Comparison of ENCODE assay signal across 10 cellular contexts in the genomic region with DNA sequence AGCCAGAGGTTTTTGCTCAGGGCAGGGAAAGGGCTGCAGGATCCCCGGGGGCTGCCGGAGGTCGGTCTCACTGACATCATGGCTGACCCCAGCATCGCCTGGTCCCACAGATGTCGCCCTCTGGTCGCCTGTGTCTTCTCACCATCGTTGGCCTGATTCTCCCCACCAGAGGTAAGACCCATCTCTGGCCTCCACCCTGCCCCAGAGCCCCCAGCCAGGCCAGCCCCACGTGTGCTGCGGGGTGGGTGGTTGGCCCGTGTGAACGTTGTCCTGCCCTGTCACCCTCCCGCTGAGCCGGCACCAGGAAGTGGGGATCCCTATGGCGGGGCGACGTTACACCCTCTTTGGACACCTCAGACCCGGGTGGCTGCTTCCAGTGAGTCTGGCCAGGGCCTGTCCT. TPM values are rescaled to one million over a fixed set of nuclear protein-coding genes. Genes with fewer than 3 reads are reported as not detected.
A peak's percentile ranks its signal among the peaks of the same experiment; 100 is the strongest.
DNase-seq lines count a peak whose midpoint lies in the region; ATAC-seq and TF ChIP-seq lines count a peak whose summit lies in the region.
"Had no signal": no experiment of that assay in that cellular context is flagged by ENCODE, and none has a peak within 500 bp of the region (broad histone marks: within the 10 kb centered on the region; RNA-seq: fewer than 3 reads in every experiment).

No MANE protein-coding gene starts in this region.

- no peak for DNase-seq in cardiac muscle cell (ENCODE audit: low read depth in 1 of 2, low spot score in 1 of 2)
- no peak for DNase-seq in Right ventricle myocardium superior
- DNase-seq in activated T-cell treated with anti-CD3 and anti-CD28 coated beads, Interleukin-2, amount 50 U/mL, for 1 hour, result peak; percentile 49
- DNase-seq in right cardiac atrium, result peak in 1 of 3 donors; percentile 19
- peak; percentile 15 to 28 for DNase-seq in stimulated activated CD4-positive, alpha-beta T cell treated with anti-CD3 and anti-CD28 coated beads, Interleukin-4, amount 100 ng/mL, for 48 hours (ENCODE audit: low read depth in 2 of 2)
- no peak for DNase-seq in SW480 (ENCODE audit: low spot score)
- DNase-seq in NCI-H1105 treated with DMSO at 0.1 percent for 48 hours (lab: John Stamatoyannopoulos, UW), result no peak

- ATAC-seq in Right ventricle myocardium superior (ENCODE audit: poor library complexity), result no peak
- peak; percentile 6 to 17 for ATAC-seq in right cardiac atrium
- no peak for ATAC-seq in HG03039 (IDR thresholded peaks at IDR 0.05; ENCODE audit: unreplicated experiment)

- intact Hi-C loops in Right ventricle myocardium superior (cut with DNase I), result loop anchor here (5.0 kb wide), 1 partner anchor 112 kb away; the partner anchor contains the start of gene USF2
- intact Hi-C loops in right cardiac atrium (cut with DNase I), result loop anchor here in 1 of 4 donors (10.0 kb wide), 1 partner anchor 99 kb away; no protein-coding TSS in a partner anchor

- H3K4me3 ChIP-seq in cardiac muscle cell (peak overlapping the region; percentile 39), right cardiac atrium (ENCODE audit: low read length) (peak overlapping the region; percentile 76)

- no peak for TF ChIP-seq CTCF in cardiac muscle cell (IDR thresholded peaks at IDR 0.05; ENCODE audit: low read depth, low read length)

- no peak overlapping the region for H3K27ac ChIP-seq in cardiac muscle cell
- H3K27ac ChIP-seq in right cardiac atrium (ENCODE audit: low read length), result no peak overlapping the region

- H3K9me3 ChIP-seq in cardiac muscle cell (ENCODE audit: low read depth) (no peaks in the 10 kb centered on the region), right cardiac atrium (ENCODE audit: control insufficient read depth, low read length) (no peaks in the 10 kb centered on the region)

- H3K4me1 ChIP-seq in cardiac muscle cell (ENCODE audit: low read depth), result peaks cover 6% of the 10 kb centered on the region
- H3K4me1 ChIP-seq in right cardiac atrium (ENCODE audit: control insufficient read depth, insufficient read depth, low read length), result no peaks in the 10 kb centered on the region

- WGBS in right cardiac atrium, result 10% methylated on average over 17 of the region's 17 CpGs

- no peaks in the 10 kb centered on the region for H3K36me3 ChIP-seq in cardiac muscle cell

- peaks cover 27% of the 10 kb centered on the region for H3K27me3 ChIP-seq in cardiac muscle cell
- H3K27me3 ChIP-seq in right cardiac atrium (ENCODE audit: control insufficient read depth, insufficient read depth), result no peaks in the 10 kb centered on the region

RNA-seq across cellular contexts. Expression of gene FXYD5, which starts 0.9 kb away (rescaled TPM):
- 12.2 and 14.5 TPM in 2 replicates for total RNA-seq in cardiac muscle cell
- 11.3 and 19.3 TPM in 2 replicates for polyA plus RNA-seq in cardiac muscle cell
- total RNA-seq in Right ventricle myocardium superior, result 20.9 TPM
- 10 to 100 TPM; 22.5 to 46.3 (median 31.0) TPM for total RNA-seq in right cardiac atrium
- polyA plus RNA-seq in right cardiac atrium, result 31.8 TPM

RNA-seq across cellular contexts. Expression of gene FXYD7, which starts 12.4 kb away (rescaled TPM):
- total RNA-seq in cardiac muscle cell (2.6 and 4.5 TPM in 2 replicates), Right ventricle myocardium superior (not detected), right cardiac atrium (under 1 TPM in 1 of 4 donors, not detected in 3; 0.40 TPM)
- polyA plus RNA-seq in cardiac muscle cell (3.5 and 5.0 TPM in 2 replicates), right cardiac atrium (0.25 TPM)

RNA-seq across cellular contexts. Expression of gene FXYD1, which starts 16.8 kb away (rescaled TPM):
- 105 and 154 TPM in 2 replicates for total RNA-seq in cardiac muscle cell
- polyA plus RNA-seq in cardiac muscle cell, result 268 and 314 TPM in 2 replicates
- 580 TPM for total RNA-seq in Right ventricle myocardium superior
- 100 to 1,000 TPM; 441 to 544 (median 499) TPM for total RNA-seq in right cardiac atrium
- 289 TPM for polyA plus RNA-seq in right cardiac atrium
- total RNA-seq: Daoy had no signal

RNA-seq across cellular contexts. Expression of gene LGI4, which starts 20.6 kb away (rescaled TPM):
- total RNA-seq in cardiac muscle cell, result 42.0 and 45.5 TPM in 2 replicates
- 26.7 and 27.5 TPM in 2 replicates for polyA plus RNA-seq in cardiac muscle cell
- total RNA-seq in Right ventricle myocardium superior, result 8.1 TPM
- total RNA-seq in right cardiac atrium, result 10 to 100 TPM; 25.0 to 40.9 (median 32.5) TPM
- 35.6 TPM for polyA plus RNA-seq in right cardiac atrium
- total RNA-seq: Daoy had no signal

RNA-seq across cellular contexts. Expression of gene FXYD3, which starts 39.8 kb away (rescaled TPM):
- total RNA-seq in cardiac muscle cell, result not detected in 2 replicates
- 0.35 TPM in 1 of 2 replicates, not detected in the other for polyA plus RNA-seq in cardiac muscle cell
- total RNA-seq in Right ventricle myocardium superior, result 1.3 TPM
- 1 to 10 TPM; 2.2 to 5.7 (median 4.3) TPM for total RNA-seq in right cardiac atrium
- polyA plus RNA-seq in right cardiac atrium, result 5.2 TPM
- total RNA-seq: Daoy, temporal lobe had no signal

Comparison
In these comparisons a context has a peak if more than half of its experiments do, and no peak if none do; other contexts are left out.
1. ATAC-seq: peak in right cardiac atrium (2 of 2); none in Right ventricle myocardium superior (single experiment) and HG03039 (single experiment).
2. DNase-seq: peak in activated T-cell treated with anti-CD3 and anti-CD28 coated beads, Interleukin-2, amount 50 U/mL, for 1 hour (single experiment) and stimulated activated CD4-positive, alpha-beta T cell treated with anti-CD3 and anti-CD28 coated beads, Interleukin-4, amount 100 ng/mL, for 48 hours (2 of 2); none in cardiac muscle cell (0 of 2), Right ventricle myocardium superior (single experiment), SW480 (single experiment) and NCI-H1105 treated with DMSO at 0.1 percent for 48 hours (single experiment).